ENCODE assay signal across 16 cellular contexts in the genomic region with DNA sequence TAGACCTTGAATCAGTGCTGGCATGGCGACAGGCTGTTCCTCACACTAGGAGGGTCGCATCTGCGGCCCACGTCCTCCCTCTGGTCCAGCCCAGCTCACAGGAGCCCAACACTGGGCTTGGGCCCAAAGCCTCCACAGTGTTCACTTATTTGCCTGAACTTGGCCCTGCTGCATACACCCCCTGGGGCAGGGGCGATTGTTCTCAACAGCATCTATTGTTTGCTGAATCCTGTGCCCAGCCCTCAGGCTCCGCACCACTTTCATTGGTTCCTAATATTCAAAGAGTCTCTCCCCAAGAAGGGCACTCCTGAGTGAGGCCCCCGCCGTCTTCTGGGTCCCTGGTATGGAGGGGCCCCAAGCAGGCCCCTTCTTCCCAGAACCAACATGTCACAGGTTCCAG.
"Had no signal": no experiment of that assay in that cellular context is flagged by ENCODE, and none has a peak within 500 bp of the region (broad histone marks: within the 10 kb centered on the region; RNA-seq: fewer than 3 reads in every experiment).

No MANE protein-coding gene starts in this region.

- H3K9me3 Mint-ChIP-seq: activated CD4-positive, alpha-beta memory T cell treated with anti-CD3 and anti-CD28 coated beads, Interleukin-2, amount 10 ng/mL, durations not matched to agents 7 days and 5 days; activated T-cell treated with anti-CD3 and anti-CD28 coated beads, Interleukin-2, amount 50 U/mL, for 24 hours; endodermal cell; memory B cell; natural killer cell; stimulated activated naive CD8-positive, alpha-beta T cell treated with anti-CD3 and anti-CD28 coated beads, Interleukin-15, Interleukin-2, amounts not matched to agents 100 ng/mL and 50 ng/mL, for 24 hours; T-helper 1 cell treated with Interleukin-12 subunit alpha and Interleukin-12 subunit beta and Interleukin-4 antibody, amounts not matched to agents 30 μg/mL and 1 μg/mL, for 36 hours; type B pancreatic cell had no signal

- H3K27ac ChIP-seq: cardiac muscle cell, left ventricle myocardium inferior, prostate gland, right lobe of liver, WERI-Rb-1 had no signal

- H3K27ac Mint-ChIP-seq: activated CD4-positive, alpha-beta memory T cell treated with anti-CD3 and anti-CD28 coated beads, Interleukin-2, amount 10 ng/mL, durations not matched to agents 7 days and 5 days; activated T-cell treated with anti-CD3 and anti-CD28 coated beads, Interleukin-2, amount 50 U/mL, for 24 hours; endodermal cell; memory B cell; natural killer cell; stimulated activated naive CD8-positive, alpha-beta T cell treated with anti-CD3 and anti-CD28 coated beads, Interleukin-15, Interleukin-2, amounts not matched to agents 100 ng/mL and 50 ng/mL, for 24 hours; T-helper 1 cell treated with Interleukin-12 subunit alpha and Interleukin-12 subunit beta and Interleukin-4 antibody, amounts not matched to agents 30 μg/mL and 1 μg/mL, for 36 hours; type B pancreatic cell had no signal

- H3K4me3 Mint-ChIP-seq: activated CD4-positive, alpha-beta memory T cell treated with anti-CD3 and anti-CD28 coated beads, Interleukin-2, amount 10 ng/mL, durations not matched to agents 7 days and 5 days; activated T-cell treated with anti-CD3 and anti-CD28 coated beads, Interleukin-2, amount 50 U/mL, for 24 hours; endodermal cell; memory B cell; natural killer cell; stimulated activated naive CD8-positive, alpha-beta T cell treated with anti-CD3 and anti-CD28 coated beads, Interleukin-15, Interleukin-2, amounts not matched to agents 100 ng/mL and 50 ng/mL, for 24 hours; T-helper 1 cell treated with Interleukin-12 subunit alpha and Interleukin-12 subunit beta and Interleukin-4 antibody, amounts not matched to agents 30 μg/mL and 1 μg/mL, for 36 hours; type B pancreatic cell had no signal

- ATAC-seq: natural killer cell, right lobe of liver had no signal

- DNase-seq: activated CD4-positive, alpha-beta memory T cell treated with anti-CD3 and anti-CD28 coated beads, Interleukin-2, amount 10 ng/mL, durations not matched to agents 7 days and 5 days; activated CD4-positive, alpha-beta T cell treated with anti-CD3 and anti-CD28 coated beads for 4 hours; activated naive CD4-positive, alpha-beta T cell treated with anti-CD3 and anti-CD28 coated beads, Interleukin-2, amount 50 U/mL, for 16 hours; activated T-cell treated with anti-CD3 and anti-CD28 coated beads, Interleukin-2, amount 50 U/mL, for 24 hours; endodermal cell; left ventricle myocardium inferior; natural killer cell; WERI-Rb-1 had no signal

- H3K9me3 ChIP-seq: left ventricle myocardium inferior, prostate gland, right lobe of liver had no signal

- H3K27me3 ChIP-seq: cardiac muscle cell, right lobe of liver had no signal

- H3K36me3 ChIP-seq: cardiac muscle cell, left ventricle myocardium inferior, prostate gland, right lobe of liver, WERI-Rb-1 had no signal

- H3K27me3 Mint-ChIP-seq: activated CD4-positive, alpha-beta memory T cell treated with anti-CD3 and anti-CD28 coated beads, Interleukin-2, amount 10 ng/mL, durations not matched to agents 7 days and 5 days had no signal

- H3K4me1 ChIP-seq: prostate gland, right lobe of liver had no signal

- H3K36me3 Mint-ChIP-seq: memory B cell, natural killer cell, type B pancreatic cell had no signal

- H3K4me1 Mint-ChIP-seq: activated CD4-positive, alpha-beta memory T cell treated with anti-CD3 and anti-CD28 coated beads, Interleukin-2, amount 10 ng/mL, durations not matched to agents 7 days and 5 days; memory B cell; natural killer cell had no signal

- H3K4me3 ChIP-seq: cardiac muscle cell, left ventricle myocardium inferior, prostate gland, right lobe of liver, smooth muscle cell had no signal
